20 cellular contexts compared by ENCODE assay signal in genomic region chr12:46449161-46449715, GRCh38.
"Had no signal": no experiment of that assay in that cellular context is flagged by ENCODE, and none has a peak within 500 bp of the region (broad histone marks: within the 10 kb centered on the region; RNA-seq: fewer than 3 reads in every experiment).

No MANE protein-coding gene starts in this region.

- H3K27ac ChIP-seq: foreskin keratinocyte, lower lobe of right lung, upper lobe of right lung had no signal

- H3K9me3 ChIP-seq: body of pancreas, lower lobe of right lung, SK-N-SH, upper lobe of right lung had no signal

- H3K4me3 Mint-ChIP-seq: activated CD4-positive, alpha-beta memory T cell treated with anti-CD3 and anti-CD28 coated beads, Interleukin-2, amount 10 ng/mL, durations not matched to agents 7 days and 5 days; activated T-cell treated with anti-CD3 and anti-CD28 coated beads, Interleukin-2, amount 50 U/mL, for 4 hours; stimulated activated memory B cell treated with anti-CD40 and anti-IgM and Interleukin-4, amounts not matched to agents 10 μg/mL and 1 μg/mL and 100 μg/mL, for 72 hours had no signal

- H3K27me3 ChIP-seq: body of pancreas, foreskin keratinocyte, upper lobe of right lung had no signal

- H3K4me2 ChIP-seq: SK-N-SH had no signal

- H3K36me3 ChIP-seq: lower lobe of right lung, upper lobe of right lung had no signal

- ATAC-seq: activated T-cell treated with anti-CD3 and anti-CD28 coated beads, Interleukin-2, amount 50 U/mL, for 4 hours; foreskin keratinocyte; stimulated activated memory B cell treated with anti-CD40 and anti-IgM and Interleukin-4, amounts not matched to agents 10 μg/mL and 1 μg/mL and 100 μg/mL, for 72 hours; upper lobe of right lung had no signal

- H3K4me3 ChIP-seq: body of pancreas, coronary artery, lower lobe of right lung, upper lobe of right lung had no signal

- DNase-seq: activated CD4-positive, alpha-beta memory T cell treated with anti-CD3 and anti-CD28 coated beads, Interleukin-2, amount 10 ng/mL, durations not matched to agents 7 days and 5 days; activated CD4-positive, alpha-beta T cell treated with anti-CD3 and anti-CD28 coated beads for 1 hour; activated effector memory CD4-positive, alpha-beta T cell treated with Interleukin-2 at 50 U/mL for 16 hours; activated naive CD4-positive, alpha-beta T cell treated with anti-CD3 and anti-CD28 coated beads, Interleukin-2, amount 50 U/mL, for 16 hours; activated T-cell treated with anti-CD3 and anti-CD28 coated beads, Interleukin-2, amount 50 U/mL, for 4 hours; amygdala; body of pancreas; central memory CD4-positive, alpha-beta T cell; effector CD4-positive, alpha-beta T cell; foreskin keratinocyte; lower lobe of right lung; midbrain; SK-N-SH; stimulated activated CD4-positive, alpha-beta T cell treated with anti-CD3 and anti-CD28 coated beads, Interleukin-2, amount 100 ng/mL, for 48 hours; substantia nigra; T-helper 1 cell; T1000; upper lobe of right lung had no signal

- H3K27me3 Mint-ChIP-seq: stimulated activated memory B cell treated with anti-CD40 and anti-IgM and Interleukin-4, amounts not matched to agents 10 μg/mL and 1 μg/mL and 100 μg/mL, for 72 hours had no signal

- H3K9ac ChIP-seq: SK-N-SH had no signal

- H3K9me3 Mint-ChIP-seq: activated CD4-positive, alpha-beta memory T cell treated with anti-CD3 and anti-CD28 coated beads, Interleukin-2, amount 10 ng/mL, durations not matched to agents 7 days and 5 days; activated T-cell treated with anti-CD3 and anti-CD28 coated beads, Interleukin-2, amount 50 U/mL, for 4 hours had no signal

- H3K27ac Mint-ChIP-seq: activated CD4-positive, alpha-beta memory T cell treated with anti-CD3 and anti-CD28 coated beads, Interleukin-2, amount 10 ng/mL, durations not matched to agents 7 days and 5 days; stimulated activated memory B cell treated with anti-CD40 and anti-IgM and Interleukin-4, amounts not matched to agents 10 μg/mL and 1 μg/mL and 100 μg/mL, for 72 hours had no signal
